21 cellular contexts compared by ENCODE assay signal in genomic region chr5:128662998-128663397, GRCh38.
DNase-seq lines count a peak whose midpoint lies in the region; ATAC-seq, FAIRE-seq and TF ChIP-seq lines count a peak whose summit lies in the region.
"Had no signal": no experiment of that assay in that cellular context is flagged by ENCODE, and none has a peak within 500 bp of the region (broad histone marks: within the 10 kb centered on the region; RNA-seq: fewer than 3 reads in every experiment).

No MANE protein-coding gene starts in this region.

- H3K27ac Mint-ChIP-seq in naive thymus-derived CD8-positive, alpha-beta T cell = no peak overlapping the region
- H3K27ac Mint-ChIP-seq: B cell; CD4-positive, alpha-beta T cell; CD8-positive, alpha-beta T cell had no signal

- H3K27me3 Mint-ChIP-seq in naive thymus-derived CD8-positive, alpha-beta T cell = peaks cover 0 to 4% (median 0%) of the 10 kb centered on the region in 5 donors
- H3K27me3 Mint-ChIP-seq: B cell; CD4-positive, alpha-beta T cell had no signal

- no peak for TF ChIP-seq POLR2A in HepG2 (IDR thresholded peaks at IDR 0.05; ENCODE audit: insufficient read depth in 1 of 2, low read depth in 2 of 2, low read length in 2 of 2)
- TF ChIP-seq POLR2A in right lobe of liver (IDR thresholded peaks at IDR 0.05) = no peak
- no peak for TF ChIP-seq POLR2A in IMR-90 (IDR thresholded peaks at IDR 0.05; ENCODE audit: low read depth, low read length)

- H3K4me3 ChIP-seq in HepG2 (replicated peaks in 1 of 3; ENCODE audit: insufficient read depth in 1 of 3, low read depth in 2 of 3, low read length in 3 of 3) (no peak overlapping the region), right lobe of liver (no peak overlapping the region), IMR-90 (ENCODE audit: insufficient read depth, low read depth, low read length) (no peak overlapping the region)
- H3K4me3 ChIP-seq: BLaER1 treated with 17β-estradiol and CSF1 and Interleukin-3, amounts not matched to agents 10 nM and 100 nM had no signal

- H3K14ac ChIP-seq in IMR-90 (replicated peaks; ENCODE audit: low read depth, low read length) = no peak overlapping the region

- in situ Hi-C loops in HepG2 (cut with HindIII; ENCODE audit: extremely low pct_ligation_motif_present, low pct_unique_long_range_greater_than_20kb) (no loop called here), IMR-90 (cut with MboI; ENCODE audit: low sequenced_read_pairs) (no loop called here)

- no peak for DNase-seq in HepG2 (ENCODE audit: low spot score)
- no peak for DNase-seq in right lobe of liver
- DNase-seq in IMR-90 = no peak
- no peak for DNase-seq in KG1 (lab: John Stamatoyannopoulos, UW)
- DNase-seq in naive thymus-derived CD8-positive, alpha-beta T cell = no peak
- DNase-seq: AML-193; Caco-2; Calu3; CD4-positive, alpha-beta T cell; CD8-positive, alpha-beta T cell; DMS79 treated with DMSO at 0.1 percent for 48 hours; GF-D8 had no signal

- no peak for TF ChIP-seq EP300 in HepG2 (IDR thresholded peaks at IDR 0.05; ENCODE audit: low read depth in 2 of 2, low read length in 2 of 2)
- no peak for TF ChIP-seq EP300 in HepG2 (CRISPR knock-in tag; IDR thresholded peaks at IDR 0.05; ENCODE audit: borderline replicate concordance)

- H3K9me3 Mint-ChIP-seq in naive thymus-derived CD8-positive, alpha-beta T cell = peaks cover 0 to 15% (median 2%) of the 10 kb centered on the region in 9 donors

- H4K5ac ChIP-seq in IMR-90 (ENCODE audit: low read depth, low read length) = no peak overlapping the region

- H3K27me3 ChIP-seq in HepG2 (ENCODE audit: control insufficient read depth in 1 of 2, insufficient read depth in 2 of 2, low read length in 2 of 2) (no peaks in the 10 kb centered on the region), right lobe of liver (no peaks in the 10 kb centered on the region), IMR-90 (ENCODE audit: control insufficient read depth, insufficient read depth, low read length) (no peaks in the 10 kb centered on the region)
- H3K27me3 ChIP-seq: BLaER1 treated with 17β-estradiol and CSF1 and Interleukin-3, amounts not matched to agents 10 nM and 100 nM had no signal

- H2BK5ac ChIP-seq in IMR-90 (ENCODE audit: low read depth, low read length, poor library complexity, severe bottlenecking) = no peak overlapping the region

- no peak overlapping the region for H2BK120ac ChIP-seq in IMR-90 (ENCODE audit: low read depth, low read length)

- H3K9ac ChIP-seq in HepG2 (ENCODE audit: insufficient read depth, low read depth, low read length) (no peak overlapping the region), IMR-90 (ENCODE audit: low read depth, low read length) (no peak overlapping the region)
- H3K9ac ChIP-seq: BLaER1 treated with 17β-estradiol and CSF1 and Interleukin-3, amounts not matched to agents 10 nM and 100 nM had no signal

- POLR2A ChIA-PET in HepG2 (lab: Yijun Ruan, JAX) (no interaction called here), IMR-90 (lab: Charles Lee; ENCODE audit: unreplicated experiment) (no interaction called here)
- POLR2A ChIA-PET in naive thymus-derived CD8-positive, alpha-beta T cell (lab: Charles Lee) = no interaction called here

- intact Hi-C loops in HepG2 (cut with micrococcal nuclease; ENCODE audit: unreplicated experiment) (no loop called here), right lobe of liver (cut with DNase I) (no loop called here), IMR-90 (cut with micrococcal nuclease) (no loop called here)

- no peak overlapping the region for H2BK15ac ChIP-seq in IMR-90 (ENCODE audit: low read depth, low read length)

- H4K8ac ChIP-seq in IMR-90 (ENCODE audit: low read depth in 2 of 2, low read length in 2 of 2) = no peak overlapping the region

- H4K20me1 ChIP-seq in HepG2 (ENCODE audit: insufficient read depth, low read length) (no peaks in the 10 kb centered on the region), IMR-90 (ENCODE audit: insufficient read depth, low read length) (no peaks in the 10 kb centered on the region)
- H4K20me1 ChIP-seq: BLaER1 treated with 17β-estradiol and CSF1 and Interleukin-3, amounts not matched to agents 10 nM and 100 nM had no signal

- TF ChIP-seq CTCF in HepG2 (CRISPR knock-in tag; IDR thresholded peaks at IDR 0.05) = no peak
- no peak for TF ChIP-seq CTCF in right lobe of liver (IDR thresholded peaks at IDR 0.05)
- TF ChIP-seq CTCF in IMR-90 (conservative IDR thresholded peaks at IDR 0.05; ENCODE audit: low read depth, low read length) = no peak

- ATAC-seq in HepG2 (no peak), right lobe of liver (no peak), IMR-90 (ENCODE audit: low read depth) (no peak)
- ATAC-seq in naive thymus-derived CD8-positive, alpha-beta T cell = no peak
- ATAC-seq: CD8-positive, alpha-beta T cell had no signal

- peaks cover 2% of the 10 kb centered on the region; the same call in 1 of the 2 replicates for H3K9me1 ChIP-seq in IMR-90 (ENCODE audit: insufficient read depth, low read length)

- CTCF ChIA-PET in HepG2 (lab: Yijun Ruan, JAX; ENCODE audit: low intra/inter-chr PET ratio, low total read pairs) = no interaction called here
- CTCF ChIA-PET in IMR-90 (lab: Yijun Ruan, JAX) = no interaction called here

- H3K4me1 Mint-ChIP-seq in naive thymus-derived CD8-positive, alpha-beta T cell = no peaks in the 10 kb centered on the region
- H3K4me1 Mint-ChIP-seq: B cell had no signal

- no peak overlapping the region for H3K4ac ChIP-seq in IMR-90 (ENCODE audit: low read depth, low read length)

- H3K36me3 ChIP-seq in HepG2 (replicated peaks in 1 of 2; ENCODE audit: control insufficient read depth in 1 of 2, insufficient read depth in 2 of 2, low read length in 2 of 2) (no peaks in the 10 kb centered on the region), right lobe of liver (no peaks in the 10 kb centered on the region), IMR-90 (ENCODE audit: control insufficient read depth, insufficient read depth, low read length) (no peaks in the 10 kb centered on the region)
- H3K36me3 ChIP-seq: BLaER1 treated with 17β-estradiol and CSF1 and Interleukin-3, amounts not matched to agents 10 nM and 100 nM had no signal

- H3K4me1 ChIP-seq in HepG2 (ENCODE audit: insufficient read depth, low read length) (no peaks in the 10 kb centered on the region), right lobe of liver (no peaks in the 10 kb centered on the region), IMR-90 (ENCODE audit: control insufficient read depth, insufficient read depth, low read length) (no peaks in the 10 kb centered on the region)
- H3K4me1 ChIP-seq: BLaER1 treated with 17β-estradiol and CSF1 and Interleukin-3, amounts not matched to agents 10 nM and 100 nM; Caco-2 had no signal

- WGBS in HepG2 (ENCODE audit: low lambda C conversion rate) = 0% methylated on average over 2 of the region's 2 CpGs
- 38% methylated on average over 2 of the region's 2 CpGs for WGBS in right lobe of liver (ENCODE audit: insufficient coverage, low coverage, low lambda C conversion rate, missing lambda C conversion rate)
- WGBS in IMR-90 (ENCODE audit: extremely low coverage in 2 of 2, insufficient read length in 1 of 2), 2 experiments = no CpG with 5 or more reads among the region's 2 CpGs

- dilution Hi-C loops in IMR-90 (cut with HindIII; ENCODE audit: low sequenced_read_pairs, unreplicated experiment) = no loop called here

- H3K79me2 ChIP-seq in HepG2 (ENCODE audit: insufficient read depth, low read length) = no peaks in the 10 kb centered on the region

- no peak overlapping the region for H4K91ac ChIP-seq in IMR-90 (ENCODE audit: insufficient read depth, low read depth, low read length)

- H2AFZ ChIP-seq in HepG2 (ENCODE audit: low read length) = no peak overlapping the region
- H2AFZ ChIP-seq in IMR-90 (replicated peaks; ENCODE audit: low read length, poor library complexity) = no peak overlapping the region

- TF ChIP-seq RAD21 in HepG2 (CRISPR knock-in tag; IDR thresholded peaks at IDR 0.05) (no peak), IMR-90 (IDR thresholded peaks at IDR 0.05; ENCODE audit: low read length) (no peak)

- BruUV-seq in HepG2 (replicated peaks; lab: Mats Ljungman, UMichigan) = no TSS peak
- no TSS peak for BruUV-seq in IMR-90 (replicated peaks; lab: Mats Ljungman, UMichigan)

- H3K36me3 Mint-ChIP-seq in naive thymus-derived CD8-positive, alpha-beta T cell = no peaks in the 10 kb centered on the region
- H3K36me3 Mint-ChIP-seq: CD8-positive, alpha-beta T cell had no signal

- no peak overlapping the region for H3K4me2 ChIP-seq in HepG2 (ENCODE audit: low read depth, low read length)
- H3K4me2 ChIP-seq in IMR-90 (ENCODE audit: low read depth, low read length) = no peak overlapping the region
- H3K4me2 ChIP-seq: BLaER1 treated with 17β-estradiol and CSF1 and Interleukin-3, amounts not matched to agents 10 nM and 100 nM had no signal

- peaks cover 21% of the 10 kb centered on the region for H3K9me3 ChIP-seq in HepG2 (ENCODE audit: low read length)
- no peaks in the 10 kb centered on the region for H3K9me3 ChIP-seq in right lobe of liver
- H3K9me3 ChIP-seq in IMR-90 (ENCODE audit: control insufficient read depth, insufficient read depth, low read length) = no peaks in the 10 kb centered on the region
- H3K9me3 ChIP-seq: Caco-2 had no signal

- H2AK9ac ChIP-seq in IMR-90 (replicated peaks; ENCODE audit: low read depth, low read length, poor library complexity) = no peak overlapping the region

- H2BK20ac ChIP-seq in IMR-90 (ENCODE audit: low read depth, low read length) = no peak overlapping the region

- H3K79me1 ChIP-seq in IMR-90 (ENCODE audit: low read depth in 1 of 2, low read length in 2 of 2) = no peaks in the 10 kb centered on the region

- H3K23ac ChIP-seq in IMR-90 (ENCODE audit: low read depth, low read length) = no peak overlapping the region

- no peak overlapping the region for H3K18ac ChIP-seq in IMR-90 (ENCODE audit: low read depth, low read length)

- no peak overlapping the region for H3K56ac ChIP-seq in IMR-90 (ENCODE audit: extremely low read depth, insufficient read depth, low read length)

- H3K27ac ChIP-seq in HepG2 (ENCODE audit: extremely low read length, insufficient read depth, low read length) (no peak overlapping the region), right lobe of liver (no peak overlapping the region), IMR-90 (ENCODE audit: insufficient read depth, low read length) (no peak overlapping the region)
- H3K27ac ChIP-seq: 22Rv1; BLaER1 treated with 17β-estradiol and CSF1 and Interleukin-3, amounts not matched to agents 10 nM and 100 nM; C4-2B had no signal

- FAIRE-seq in HepG2 (lab: Jason Lieb, UNC) (no peak), colon (lab: Jason Lieb, UNC) (peak; percentile 69)
- FAIRE-seq: D721Med, G401.6, GM12891, GM19239 had no signal

- no peak overlapping the region for H2AK5ac ChIP-seq in IMR-90 (ENCODE audit: low read depth, low read length)

- H3K4me3 Mint-ChIP-seq in naive thymus-derived CD8-positive, alpha-beta T cell = no peak overlapping the region
- H3K4me3 Mint-ChIP-seq: B cell; CD4-positive, alpha-beta T cell; CD8-positive, alpha-beta T cell had no signal

TF ChIP-seq in HepG2, 621 proteins besides CTCF, POLR2A, EP300 and RAD21 (continues in another document):
- TF ChIP-seq MATR3 (CRISPR knock-in tag; IDR thresholded peaks at IDR 0.05) = no peak
- no peak for TF ChIP-seq ZSCAN29 (CRISPR knock-in tag; conservative IDR thresholded peaks at IDR 0.05)
- no peak for TF ChIP-seq NR2C2 (CRISPR knock-in tag; IDR thresholded peaks at IDR 0.05; ENCODE audit: borderline replicate concordance)
